ENCODE assay signal across 11 cellular contexts in genomic region chr9:90805006-90805993, GRCh38. TPM values are rescaled to one million over a fixed set of nuclear protein-coding genes. Genes with fewer than 3 reads are reported as not detected.
DNase-seq lines count a peak whose midpoint lies in the region; ATAC-seq, FAIRE-seq and TF ChIP-seq lines count a peak whose summit lies in the region.
"Had no signal": no experiment of that assay in that cellular context is flagged by ENCODE, and none has a peak within 500 bp of the region (broad histone marks: within the 10 kb centered on the region; RNA-seq: fewer than 3 reads in every experiment).

No MANE protein-coding gene starts in this region.

- FAIRE-seq in A549 (lab: Jason Lieb, UNC) (peak; percentile 23), GM12878 (lab: Jason Lieb, UNC) (no peak)

- H3K36me3 ChIP-seq in GM12878 (ENCODE audit: control insufficient read depth in 2 of 2, insufficient read depth in 2 of 2, low read length in 1 of 2) = no peaks in the 10 kb centered on the region
- H3K36me3 ChIP-seq: HAP-1 had no signal

- H3K4me2 ChIP-seq in A549 (no peak overlapping the region), GM12878 (ENCODE audit: control insufficient read depth, insufficient read depth) (peak overlapping the region; percentile 91)

- DNase-seq in A549 (ENCODE audit: low read depth in 1 of 2, low spot score in 1 of 2) = no peak
- no peak for DNase-seq in HL-60 (ENCODE audit: low read depth in 1 of 2, low spot score in 1 of 2)
- peak; percentile 50 for DNase-seq in NCI-H2196 (lab: John Stamatoyannopoulos, UW; ENCODE audit: unreplicated experiment)
- no peak for DNase-seq in GM12878 (ENCODE audit: low read depth, low spot score)
- DNase-seq in KBM-7 = no peak
- DNase-seq: hypothalamus, mucosa of descending colon had no signal

- no peak overlapping the region for H2AFZ ChIP-seq in GM12878 (ENCODE audit: control insufficient read depth, low read depth, low read length)

- H3K4me1 ChIP-seq in A549 (peaks cover 5% of the 10 kb centered on the region; the same call in 1 of the 3 replicates), GM12878 (ENCODE audit: control insufficient read depth, insufficient read depth, low read length) (peaks cover 49% of the 10 kb centered on the region)
- H3K4me1 ChIP-seq: HAP-1 had no signal

- RAD21 ChIA-PET in GM12878 (lab: Charles Lee; ENCODE audit: unreplicated experiment) = interaction anchor here (0.6 to 1.9 kb wide), 4 partner anchors 10 to 809 kb away, joined by 3 to 11 read pairs (median 3); no protein-coding TSS in a partner anchor

- WGBS in A549 (ENCODE audit: missing lambda C conversion rate) = 43% methylated on average over 6 of the region's 6 CpGs
- WGBS in GM12878 (ENCODE audit: insufficient coverage, insufficient replicate concordance, low lambda C conversion rate, missing lambda C conversion rate) = 8% methylated on average over 6 of the region's 6 CpGs

- peak overlapping the region; percentile 51 for H3K9ac ChIP-seq in GM12878 (ENCODE audit: control insufficient read depth, insufficient read depth, low read length)

- TF ChIP-seq RAD21 in A549 (conservative IDR thresholded peaks at IDR 0.05 in 1 of 2, IDR thresholded peaks at IDR 0.05 in 1 of 2) (no peak), GM12878 (IDR thresholded peaks at IDR 0.05; ENCODE audit: insufficient read depth, low read depth, low read length) (no peak)

- ATAC-seq in A549 (no peak), GM12878 (peak; percentile 3; the same call in 1 of the 3 replicates), HG03571 (IDR thresholded peaks at IDR 0.05; ENCODE audit: unreplicated experiment) (no peak), GM18519 (IDR thresholded peaks at IDR 0.05; ENCODE audit: low FRiP score, unreplicated experiment) (no peak), HG03442 (IDR thresholded peaks at IDR 0.05; ENCODE audit: unreplicated experiment) (no peak)
- ATAC-seq: mucosa of descending colon had no signal

- H3K27ac ChIP-seq in A549 = no peak overlapping the region
- 0 out of 2 replicates have a peak overlapping the region, but pooled peaks have one; percentile 4 for H3K27ac ChIP-seq in HL-60 (replicated peaks)
- H3K27ac ChIP-seq in GM12878 (ENCODE audit: control insufficient read depth, insufficient read depth) = peak overlapping the region; percentile 83

- H4K20me1 ChIP-seq in GM12878 (ENCODE audit: control insufficient read depth, insufficient read depth) = no peaks in the 10 kb centered on the region

- no TSS peak for BruUV-seq in GM12878 (replicated peaks; lab: Mats Ljungman, UMichigan)

- in situ Hi-C loops in GM12878 (cut with MboI) (no loop called here), KBM-7 (cut with MboI; ENCODE audit: low pct_unique_long_range_greater_than_20kb, low sequenced_read_pairs) (no loop called here)

- H3K4me3 ChIP-seq in A549 = no peak overlapping the region
- H3K4me3 ChIP-seq in HL-60 (replicated peaks; ENCODE audit: insufficient read depth, low read length) = peak overlapping the region; percentile 59
- H3K4me3 ChIP-seq in GM12878 = peak overlapping the region; percentile 63
- H3K4me3 ChIP-seq: HAP-1, mucosa of descending colon had no signal

- POLR2A ChIA-PET in A549 (lab: Yijun Ruan, JAX) = no interaction called here
- POLR2A ChIA-PET in GM12878 (lab: Charles Lee) = interaction anchor here (0.9 to 2.0 kb wide), 3 partner anchors 11 to 22 kb away, joined by 3 to 6 read pairs (median 3); no protein-coding TSS in a partner anchor

- peaks cover 86% of the 10 kb centered on the region for H3K79me2 ChIP-seq in GM12878 (ENCODE audit: control insufficient read depth, insufficient read depth, low read length)

- SMC1A ChIA-PET in GM12878 (lab: Charles Lee; ENCODE audit: uncharacterized antibody, unreplicated experiment) = interaction anchor here (1.6 to 2.6 kb wide), 2 partner anchors 22 to 27 kb away, joined by 10 to 20 read pairs; no protein-coding TSS in a partner anchor

- H3K27me3 ChIP-seq in HL-60 (ENCODE audit: insufficient read depth, poor library complexity, severe bottlenecking) (no peaks in the 10 kb centered on the region), GM12878 (replicated peaks in 1 of 2; ENCODE audit: control insufficient read depth in 2 of 2, insufficient read depth in 2 of 2, low read length in 1 of 2) (no peaks in the 10 kb centered on the region)

- no peak for TF ChIP-seq CTCF in A549 (IDR thresholded peaks at IDR 0.05)
- no peak for TF ChIP-seq CTCF in HL-60 (IDR thresholded peaks at IDR 0.05; ENCODE audit: insufficient read depth, low read length)
- TF ChIP-seq CTCF in GM12878 (IDR thresholded peaks at IDR 0.05 in 2 of 3, conservative IDR thresholded peaks at IDR 0.05 in 1 of 3; ENCODE audit: control insufficient read depth in 2 of 3, extremely low read depth in 1 of 3, insufficient read depth in 1 of 3, low read depth in 3 of 3, low read length in 3 of 3) = no peak

- CTCF ChIA-PET in A549 (lab: Yijun Ruan, JAX) (no interaction called here), GM12878 (lab: Yijun Ruan, JAX) (interaction anchor here (1.2 to 1.3 kb wide), 3 partner anchors 18 to 579 kb away, joined by 3 read pairs; no protein-coding TSS in a partner anchor)

- TF ChIP-seq POLR2A in A549 (IDR thresholded peaks at IDR 0.05; ENCODE audit: low read length) = no peak
- TF ChIP-seq POLR2A in GM12878 (IDR thresholded peaks at IDR 0.05; ENCODE audit: low read depth, low read length) = no peak

- intact Hi-C loops in GM12878 (cut with micrococcal nuclease; ENCODE audit: unreplicated experiment) = no loop called here

- no peak for TF ChIP-seq EP300 in A549 (IDR thresholded peaks at IDR 0.05)
- no peak for TF ChIP-seq EP300 in GM12878 (IDR thresholded peaks at IDR 0.05; ENCODE audit: borderline replicate concordance in 1 of 2, control insufficient read depth in 1 of 2, low read depth in 2 of 2, low read length in 2 of 2)

- H3K9me3 ChIP-seq in A549 (no peaks in the 10 kb centered on the region; the same call in 2 of the 3 replicates), GM12878 (replicated peaks; ENCODE audit: control insufficient read depth, insufficient read depth, low read length) (no peaks in the 10 kb centered on the region)
- H3K9me3 ChIP-seq: HAP-1, mucosa of descending colon had no signal

TF ChIP-seq in A549, 52 proteins besides CTCF, POLR2A, EP300 and RAD21:
- TF ChIP-seq HOXB13 (CRISPR knock-in tag; IDR thresholded peaks at IDR 0.05; ENCODE audit: low read depth) = no peak

TF ChIP-seq in GM12878, 131 proteins besides CTCF, POLR2A, EP300 and RAD21 (continues in another document):
- TF ChIP-seq SPI1 (IDR thresholded peaks at IDR 0.05; ENCODE audit: borderline replicate concordance, insufficient read depth, low read depth, low read length) (peak; percentile 46; the same call in 1 of the 2 replicates), MEF2B (IDR thresholded peaks at IDR 0.05; ENCODE audit: partially characterized antibody, poor library complexity, severe bottlenecking) (no peak), NFIC (IDR thresholded peaks at IDR 0.05; ENCODE audit: low read depth, low read length) (0 out of 2 replicates have a peak, but pooled peaks have one; percentile 12), JUNB (IDR thresholded peaks at IDR 0.05) (0 out of 2 replicates have a peak, but pooled peaks have one; percentile 8), ZNF217 (IDR thresholded peaks at IDR 0.05) (no peak), SUPT20H (IDR thresholded peaks at IDR 0.05; ENCODE audit: borderline replicate concordance, control insufficient read depth, low read depth, low read length) (no peak)

RNA-seq across cellular contexts. Expression of gene SYK, which starts 3.7 kb away (rescaled TPM):
- polyA plus RNA-seq in A549 (2011; rRNA removed) (0.03 and 0.04 TPM in 2 replicates), A549 (2017; fragmentation: RNase III; extraction: RNeasy Plus Mini Kit Qiagen cat#74134 plus additional on column Dnase treatment) (0.01 to 0.03 TPM in 2 of 3 replicates, not detected in the other), GM12878 (2011; rRNA removed) (5.7 and 6.5 TPM in 2 replicates), GM12878 (2014; fragmentation: Illumina TruSeq; extraction: Trizol) (77.5 and 82.5 TPM in 2 replicates), GM12878 (2014; fragmentation: Nextera tagmentation; extraction: Ambion mirVana) (10 to 100 TPM; 23.1 to 24.8 TPM), GM12878 (2014; rRNA removed) (58.1 and 58.2 TPM in 2 replicates), GM12878 (2016; fragmentation: Nextera tagmentation; extraction: Ambion mirVana) (10 to 100 TPM; 68.0 to 69.5 TPM)
- not detected in 2 replicates for polyA plus RNA-seq in A549 (2012; cell fraction: cytosol; rRNA removed)
- 0.01 TPM in 1 of 2 replicates, not detected in the other for polyA plus RNA-seq in A549 (2012; cell fraction: nucleus; rRNA removed)
- not detected in 2 replicates for polyA minus RNA-seq in A549 (2011; rRNA and poly(A)+ RNA removed)
- 29.6 and 41.5 TPM in 2 replicates for total RNA-seq in GM12878 (2013; cell fraction: nucleolus; rRNA removed)
- total RNA-seq in GM12878 (2014; rRNA removed) (80.7 and 88.4 TPM in 2 replicates), GM12878 (2014; rRNA removed; fragmentation: Illumina TruSeq; extraction: Trizol) (70.2 and 75.8 TPM in 2 replicates), GM12878 (2021) (128 and 135 TPM in 2 replicates)
- 17.5 TPM for polyA plus RNA-seq in GM12878 (2011; ENCODE audit: low read depth)
- 7.5 and 7.6 TPM in 2 replicates for polyA plus RNA-seq in GM12878 (2011; cell fraction: cytosol; rRNA removed)
- 7.6 and 13.2 TPM in 2 replicates for polyA plus RNA-seq in GM12878 (2011; cell fraction: nucleus; rRNA removed)
- 26.6 and 29.5 TPM in 2 replicates for polyA plus RNA-seq in GM12878 (2012)
- polyA minus RNA-seq in GM12878 (2011; rRNA and poly(A)+ RNA removed) = 7.0 and 8.3 TPM in 2 replicates
- 5.8 and 11.6 TPM in 2 replicates for polyA minus RNA-seq in GM12878 (2011; cell fraction: cytosol; rRNA and poly(A)+ RNA removed)
- polyA minus RNA-seq in GM12878 (2011; cell fraction: nucleus; rRNA and poly(A)+ RNA removed) = 6.8 and 8.5 TPM in 2 replicates

Comparison
In these comparisons a context has a peak if more than half of its experiments do, and no peak if none do; other contexts are left out.
1. H3K27ac ChIP-seq: peak in HL-60 (single experiment) and GM12878 (single experiment); none in A549 (0 of 2).
2. RNA of gene SYK, which starts 3.7 kb away (polyA plus RNA-seq): 5.7 to 82.5 TPM in GM12878; 0.01 to 0.04 TPM in A549; every median in the first group is over 4 times any median in the second.
3. Of the 24 proteins assayed by ChIP-seq in both GM12878 and A549: peak only in GM12878: JUNB; only in A549: none; in both: none; in neither: 23.